In genomic region chr3:12196684-12197083, GRCh38 we compare ENCODE assay signal across 24 cellular contexts. TPM values are rescaled to one million over a fixed set of nuclear protein-coding genes. Genes with fewer than 3 reads are reported as not detected.
"Had no signal": no experiment of that assay in that cellular context is flagged by ENCODE, and none has a peak within 500 bp of the region (broad histone marks: within the 10 kb centered on the region; RNA-seq: fewer than 3 reads in every experiment).

No MANE protein-coding gene starts in this region.

- H3K27me3 ChIP-seq: body of pancreas, upper lobe of left lung had no signal

- H3K4me3 Mint-ChIP-seq: activated B cell treated with CpG ODN at 0.5 μM for 24 hours; central memory CD8-positive, alpha-beta T cell; memory B cell; nephron had no signal

- ATAC-seq: body of pancreas, right cardiac atrium had no signal

- H3K27ac Mint-ChIP-seq: activated B cell treated with CpG ODN at 0.5 μM for 24 hours, memory B cell, nephron had no signal

- H3K27ac ChIP-seq: body of pancreas, left ventricle myocardium inferior, prostate gland, skin epidermis, upper lobe of left lung had no signal

- H3K27me3 Mint-ChIP-seq: central memory CD8-positive, alpha-beta T cell; memory B cell had no signal

- H3K4me1 Mint-ChIP-seq: central memory CD8-positive, alpha-beta T cell; nephron had no signal

- H3K4me1 ChIP-seq: body of pancreas, prostate gland had no signal

- H3K9me3 ChIP-seq: body of pancreas, prostate gland, upper lobe of left lung had no signal

- DNase-seq: activated B cell treated with CpG ODN at 0.5 μM for 24 hours; activated gamma-delta T cell; amygdala; body of pancreas; cortex of kidney; effector CD8-positive, alpha-beta T cell; foreskin fibroblast; glutamatergic neuron; hypothalamus; kidney; left ventricle myocardium inferior; nucleus accumbens; right cardiac atrium; stimulated activated CD4-positive, alpha-beta T cell treated with anti-CD3 and anti-CD28 coated beads, Interleukin-15, amount 100 ng/mL, for 24 hours; stimulated activated CD4-positive, alpha-beta T cell treated with anti-CD3 and anti-CD28 coated beads, Interleukin-4, amount 100 ng/mL, for 1 hour; stimulated activated naive CD4-positive, alpha-beta T cell treated with Interleukin-2 at 50 U/mL for 16 hours; upper lobe of left lung had no signal

- H3K36me3 Mint-ChIP-seq: activated naive CD4-positive, alpha-beta T cell treated with anti-CD3 and anti-CD28 coated beads, Interleukin-2, amount 50 U/mL, for 72 hours; memory B cell had no signal

- H3K4me3 ChIP-seq: body of pancreas, left ventricle myocardium inferior, prostate gland, skin epidermis, upper lobe of left lung had no signal

- H3K9me3 Mint-ChIP-seq: activated B cell treated with CpG ODN at 0.5 μM for 24 hours; activated naive CD4-positive, alpha-beta T cell treated with anti-CD3 and anti-CD28 coated beads, Interleukin-2, amount 50 U/mL, for 72 hours; central memory CD8-positive, alpha-beta T cell; memory B cell; nephron had no signal

- H3K36me3 ChIP-seq: left ventricle myocardium inferior, prostate gland, upper lobe of left lung had no signal

RNA-seq across cellular contexts. Expression of gene TIMP4, which starts 38.0 kb away (rescaled TPM):
- total RNA-seq: activated B cell treated with CpG ODN at 0.5 μM for 24 hours; activated naive CD4-positive, alpha-beta T cell treated with anti-CD3 and anti-CD28 coated beads, Interleukin-2, amount 50 U/mL, for 72 hours; T-helper 2 cell treated with Interferon-gamma antibody and Interleukin-4, amounts not matched to agents 100 ng/mL and 5 ng/mL, for 36 hours had no signal
